In the genomic region with DNA sequence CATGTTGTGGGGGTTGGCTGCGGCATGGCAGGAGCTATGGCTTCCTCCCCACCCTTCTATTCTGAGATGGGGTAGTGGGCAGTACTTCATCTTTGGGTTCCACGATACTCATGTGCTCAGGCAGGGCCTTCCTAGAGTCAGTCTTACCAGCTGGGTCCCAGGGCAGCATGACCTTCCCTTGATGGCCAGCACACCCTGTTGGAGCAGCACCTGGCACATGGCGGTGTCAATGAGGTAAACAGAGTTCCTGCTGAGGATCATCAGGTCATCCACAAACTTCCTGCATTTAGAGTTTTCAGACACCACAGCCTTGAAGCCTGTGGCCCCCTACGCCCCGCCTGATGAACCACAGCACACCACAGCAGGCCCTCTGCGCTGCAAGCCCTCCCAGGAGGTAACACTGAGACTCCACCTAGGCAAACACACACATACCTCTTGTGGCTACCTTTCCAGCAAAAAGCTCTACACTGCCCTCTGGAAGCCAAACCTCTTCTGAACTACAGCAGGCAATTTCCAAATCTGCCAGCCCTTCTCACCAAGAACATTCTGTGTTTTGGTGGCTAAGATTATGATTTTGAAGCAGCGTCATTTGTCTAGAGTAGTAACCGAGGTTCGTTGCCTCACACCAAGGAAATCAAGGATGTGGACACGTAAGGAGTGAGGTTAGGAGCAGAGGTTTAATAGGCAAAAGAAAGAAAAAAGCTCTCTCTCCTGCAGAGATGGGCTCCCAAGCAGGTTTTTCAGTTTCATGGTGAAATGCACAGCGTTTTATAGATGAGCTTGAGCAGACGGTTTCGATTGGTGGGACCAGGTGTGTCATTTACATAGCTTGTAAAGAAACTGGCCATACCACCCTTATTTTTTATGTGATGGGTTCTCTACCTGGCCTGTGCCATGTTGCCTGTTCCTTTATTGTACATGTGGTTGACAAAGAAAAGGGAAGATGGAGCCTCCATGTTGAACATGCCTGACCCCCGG, we compare ENCODE assay signal across 14 cellular contexts. TPM values are rescaled to one million over a fixed set of nuclear protein-coding genes. Genes with fewer than 3 reads are reported as not detected.
DNase-seq lines count a peak whose midpoint lies in the region; ATAC-seq, FAIRE-seq and TF ChIP-seq lines count a peak whose summit lies in the region.
"Had no signal": no experiment of that assay in that cellular context is flagged by ENCODE, and none has a peak within 500 bp of the region (broad histone marks: within the 10 kb centered on the region; RNA-seq: fewer than 3 reads in every experiment).

No MANE protein-coding gene starts in this region.

- H3K4me1 ChIP-seq in MM.1S (ENCODE audit: low read length) (no peaks in the 10 kb centered on the region), keratinocyte (ENCODE audit: control insufficient read depth, extremely low read depth, insufficient read depth, low read length) (no peaks in the 10 kb centered on the region)

- H3K9me2 ChIP-seq in MM.1S (replicated peaks; ENCODE audit: insufficient read depth, low read length) = no peaks in the 10 kb centered on the region

- H3K4me1 Mint-ChIP-seq in effector memory CD8-positive, alpha-beta T cell (ENCODE audit: low read depth in 2 of 2) = peaks cover 4 to 6% of the 10 kb centered on the region in 2 donors

- no peak for ATAC-seq in effector memory CD8-positive, alpha-beta T cell (replicated peaks)
- ATAC-seq in HG03175 (IDR thresholded peaks at IDR 0.05; ENCODE audit: unreplicated experiment) (no peak), GM18502 (IDR thresholded peaks at IDR 0.05; ENCODE audit: poor library complexity, unreplicated experiment) (no peak)

- dilution Hi-C loops in keratinocyte (cut with MboI; ENCODE audit: extremely low pct_ligation_motif_present, low sequenced_read_pairs) = no loop called here

- H3K9me3 ChIP-seq in MM.1S (replicated peaks; ENCODE audit: insufficient read depth, low read length) (no peaks in the 10 kb centered on the region), WERI-Rb-1 (ENCODE audit: severe bottlenecking) (no peaks in the 10 kb centered on the region), keratinocyte (ENCODE audit: control insufficient read depth, low read depth, low read length) (no peaks in the 10 kb centered on the region)

- DNase-seq in MM.1S (no peak), WERI-Rb-1 (no peak), keratinocyte (ENCODE audit: low read depth, low spot score) (no peak), GM13977 (ENCODE audit: low spot score) (no peak)
- DNase-seq in effector memory CD8-positive, alpha-beta T cell = no peak
- DNase-seq: activated CD8-positive, alpha-beta memory T cell treated with anti-CD3 and anti-CD28 coated beads for 24 hours; activated effector memory CD4-positive, alpha-beta T cell treated with Interleukin-2 at 50 U/mL for 16 hours; amygdala; OCI-M1 had no signal

- H3K79me2 ChIP-seq in MM.1S (ENCODE audit: low read length) (no peaks in the 10 kb centered on the region), keratinocyte (ENCODE audit: control insufficient read depth, insufficient read depth, low read length) (no peaks in the 10 kb centered on the region)

- no peak overlapping the region for H3K4me3 Mint-ChIP-seq in effector memory CD8-positive, alpha-beta T cell
- H3K4me3 Mint-ChIP-seq: dendritic cell treated with granulocyte-macrophage colony-stimulating factor and Interleukin-4, amounts not matched to agents 40 ng/mL and 50 ng/mL, for 4 days had no signal

- H3K36me3 ChIP-seq in MM.1S (replicated peaks; ENCODE audit: insufficient read depth, low read length) (no peaks in the 10 kb centered on the region), WERI-Rb-1 (no peaks in the 10 kb centered on the region), keratinocyte (ENCODE audit: control insufficient read depth in 2 of 2, extremely low read depth in 1 of 2, insufficient read depth in 2 of 2, low read length in 2 of 2) (no peaks in the 10 kb centered on the region)

- in situ Hi-C loops in GM13977 (cut with MboI; ENCODE audit: low pct_unique_long_range_greater_than_20kb, low sequenced_read_pairs, unreplicated experiment) = no loop called here

- H3K4me3 ChIP-seq in MM.1S (ENCODE audit: low read length) = no peak overlapping the region
- H3K4me3 ChIP-seq in WERI-Rb-1 (ENCODE audit: low read depth, low read length) = no peak overlapping the region
- no peak overlapping the region for H3K4me3 ChIP-seq in keratinocyte (ENCODE audit: control insufficient read depth in 2 of 3, extremely low read depth in 1 of 3, insufficient read depth in 2 of 3, low read depth in 1 of 3, low read length in 3 of 3)

- no peaks in the 10 kb centered on the region for H3K36me3 Mint-ChIP-seq in effector memory CD8-positive, alpha-beta T cell (ENCODE audit: insufficient read depth)

- H3K27ac ChIP-seq in C4-2B (no peak overlapping the region), MM.1S (ENCODE audit: low read length) (no peak overlapping the region), WERI-Rb-1 (no peak overlapping the region), keratinocyte (ENCODE audit: control insufficient read depth, insufficient read depth, low read length) (no peak overlapping the region)
- H3K27ac ChIP-seq: VCaP had no signal

- H3K4me2 ChIP-seq in MM.1S (ENCODE audit: low read depth, low read length) (no peak overlapping the region), keratinocyte (ENCODE audit: control insufficient read depth, extremely low read depth, insufficient read depth, low read depth, low read length) (no peak overlapping the region)

- no peaks in the 10 kb centered on the region for H4K20me1 ChIP-seq in MM.1S (ENCODE audit: insufficient read depth, low read length)
- no peaks in the 10 kb centered on the region for H4K20me1 ChIP-seq in keratinocyte (ENCODE audit: control insufficient read depth, extremely low read depth, insufficient read depth, low read length)

- no peak overlapping the region for H2AFZ ChIP-seq in MM.1S (ENCODE audit: low read length)
- no peak overlapping the region for H2AFZ ChIP-seq in keratinocyte (ENCODE audit: control insufficient read depth, low read length)

- TF ChIP-seq CTCF in C4-2B (conservative IDR thresholded peaks at IDR 0.05) = peak; percentile 18
- TF ChIP-seq CTCF in MM.1S (IDR thresholded peaks at IDR 0.05; ENCODE audit: low read length) = peak; percentile 15; the same call in 1 of the 2 replicates
- 0 out of 2 replicates have a peak, but pooled peaks have one; percentile 15 for TF ChIP-seq CTCF in WERI-Rb-1 (IDR thresholded peaks at IDR 0.05; ENCODE audit: low read depth, low read length)
- peak in 2 of 3 experiments; percentile 48 to 60 for TF ChIP-seq CTCF in keratinocyte (optimal IDR thresholded peaks at IDR 0.05 in 1 of 3, IDR thresholded peaks at IDR 0.05 in 1 of 3, conservative IDR thresholded peaks at IDR 0.05 in 1 of 3; ENCODE audit: extremely low read depth in 1 of 3, insufficient read depth in 2 of 3, low read length in 3 of 3)
- TF ChIP-seq CTCF in GM13977 (IDR thresholded peaks at IDR 0.05; ENCODE audit: extremely low read depth, insufficient read depth, missing control alignments) = no peak

- H3K9ac ChIP-seq in MM.1S (ENCODE audit: low read length) (no peak overlapping the region), keratinocyte (ENCODE audit: control insufficient read depth, extremely low read depth, insufficient read depth, low read length) (no peak overlapping the region)

- H3K9me3 Mint-ChIP-seq in effector memory CD8-positive, alpha-beta T cell = no peaks in the 10 kb centered on the region
- H3K9me3 Mint-ChIP-seq: dendritic cell treated with granulocyte-macrophage colony-stimulating factor and Interleukin-4, amounts not matched to agents 40 ng/mL and 50 ng/mL, for 4 days had no signal

- H3F3A ChIP-seq in MM.1S (ENCODE audit: insufficient read depth, low read length) = no peaks in the 10 kb centered on the region

- peaks cover 30 to 42% of the 10 kb centered on the region in 2 donors for H3K27me3 Mint-ChIP-seq in effector memory CD8-positive, alpha-beta T cell

- H3K27me3 ChIP-seq in MM.1S (replicated peaks; ENCODE audit: insufficient read depth, low read length) = peaks cover 57% of the 10 kb centered on the region
- H3K27me3 ChIP-seq in WERI-Rb-1 (ENCODE audit: insufficient read depth, low read depth, severe bottlenecking) = no peaks in the 10 kb centered on the region
- H3K27me3 ChIP-seq in keratinocyte (ENCODE audit: control insufficient read depth, extremely low read depth, insufficient read depth, low read length) = no peaks in the 10 kb centered on the region

- no peaks in the 10 kb centered on the region for H3K9me1 ChIP-seq in keratinocyte (ENCODE audit: control insufficient read depth, extremely low read depth, insufficient read depth, low read length)

- no peak overlapping the region for H3K27ac Mint-ChIP-seq in effector memory CD8-positive, alpha-beta T cell
- H3K27ac Mint-ChIP-seq: dendritic cell treated with granulocyte-macrophage colony-stimulating factor and Interleukin-4, amounts not matched to agents 40 ng/mL and 50 ng/mL, for 4 days had no signal

- no peak for FAIRE-seq in keratinocyte (lab: Jason Lieb, UNC)

RNA-seq across cellular contexts. Expression of gene TMEM174, which starts 20.3 kb away (rescaled TPM):
- polyA plus RNA-seq in keratinocyte = not detected in 3 replicates
- not detected for polyA plus RNA-seq in keratinocyte (2011; ENCODE audit: low read depth)
- not detected in 2 replicates for polyA plus RNA-seq in keratinocyte (2011; cell fraction: cytosol; rRNA removed)
- not detected in 2 replicates for polyA plus RNA-seq in keratinocyte (2011; cell fraction: nucleus; rRNA removed)
- polyA plus RNA-seq in keratinocyte (2012; ENCODE audit: low replicate concordance) = not detected in 2 replicates
- polyA minus RNA-seq in keratinocyte = not detected in 3 replicates
- polyA minus RNA-seq in keratinocyte (2011; cell fraction: cytosol; rRNA and poly(A)+ RNA removed) = not detected
- polyA minus RNA-seq in keratinocyte (2011; cell fraction: nucleus; rRNA and poly(A)+ RNA removed) = not detected in 2 replicates

RNA-seq across cellular contexts. Expression of gene TMEM171, which starts 32.3 kb away (rescaled TPM):
- 8.7 to 10.3 TPM (median 8.8 TPM) in 3 replicates for polyA plus RNA-seq in keratinocyte
- 0.35 TPM for polyA plus RNA-seq in keratinocyte (2011; ENCODE audit: low read depth)
- 6.6 and 7.1 TPM in 2 replicates for polyA plus RNA-seq in keratinocyte (2011; cell fraction: cytosol; rRNA removed)
- polyA plus RNA-seq in keratinocyte (2011; cell fraction: nucleus; rRNA removed) = 12.9 and 14.1 TPM in 2 replicates
- 2.2 and 7.8 TPM in 2 replicates for polyA plus RNA-seq in keratinocyte (2012; ENCODE audit: low replicate concordance)
- 4.2 to 6.0 TPM (median 5.6 TPM) in 3 replicates for polyA minus RNA-seq in keratinocyte
- 6.9 TPM for polyA minus RNA-seq in keratinocyte (2011; cell fraction: cytosol; rRNA and poly(A)+ RNA removed)
- 5.2 and 7.9 TPM in 2 replicates for polyA minus RNA-seq in keratinocyte (2011; cell fraction: nucleus; rRNA and poly(A)+ RNA removed)
